ENCODE assay signal across 24 cellular contexts in genomic region chr10:12772797-12773587, GRCh38.
"Had no signal": no experiment of that assay in that cellular context is flagged by ENCODE, and none has a peak within 500 bp of the region (broad histone marks: within the 10 kb centered on the region; RNA-seq: fewer than 3 reads in every experiment).

No MANE protein-coding gene starts in this region.

- ATAC-seq: activated CD8-positive, alpha-beta T cell treated with anti-CD3 and anti-CD28 coated beads for 36 hours; activated naive CD4-positive, alpha-beta T cell treated with anti-CD3 and anti-CD28 coated beads, Interleukin-2, amount 50 U/mL, for 72 hours; body of pancreas; Panc1 had no signal

- DNase-seq: activated CD4-positive, alpha-beta T cell treated with anti-CD3 and anti-CD28 coated beads, Interleukin-2, amount 10 ng/mL, durations not matched to agents 24 days and 14 days; activated CD4-positive, alpha-beta T cell treated with anti-CD3 and anti-CD28 coated beads, Interleukin-2, amount 50 U/mL, for 4 hours; activated CD8-positive, alpha-beta T cell treated with anti-CD3 and anti-CD28 coated beads for 36 hours; activated gamma-delta T cell; activated naive CD4-positive, alpha-beta T cell treated with Interleukin-2 at 50 U/mL for 16 hours; activated T-cell treated with anti-CD3 and anti-CD28 coated beads, Interleukin-2, amount 50 U/mL, for 1 hour; adrenal gland; body of pancreas; central memory CD4-positive, alpha-beta T cell; Karpas-422; NCI-H1105 treated with DMSO at 0.1 percent for 48 hours; NCI-H1436; NCI-H1694; NCI-H1930; NCI-H345; NCI-H524 treated with DMSO at 0.1 percent for 48 hours; SHP77; SW 1271; T-helper 1 cell had no signal

- H3K27me3 ChIP-seq: adrenal gland, body of pancreas, SJSA1 had no signal

- FAIRE-seq: astrocyte, TTC549 had no signal

- H3K9me3 ChIP-seq: adrenal gland, body of pancreas, SJSA1 had no signal

- H3K4me3 ChIP-seq: adrenal gland, body of pancreas, SJSA1 had no signal

- H3K4me1 ChIP-seq: body of pancreas had no signal

- H3K27ac ChIP-seq: adrenal gland, body of pancreas, SJSA1 had no signal

- H3K36me3 ChIP-seq: adrenal gland, SJSA1 had no signal
